Comparison of ENCODE assay signal across 19 cellular contexts in genomic region chr4:132417220-132417619, GRCh38.
"Had no signal": no experiment of that assay in that cellular context is flagged by ENCODE, and none has a peak within 500 bp of the region (broad histone marks: within the 10 kb centered on the region; RNA-seq: fewer than 3 reads in every experiment).

No MANE protein-coding gene starts in this region.

- DNase-seq: activated CD4-positive, alpha-beta T cell treated with anti-CD3 and anti-CD28 coated beads, Interleukin-2, amount 10 ng/mL, durations not matched to agents 7 days and 5 days; activated CD8-positive, alpha-beta T cell treated with anti-CD3 and anti-CD28 coated beads, Interleukin-2, amount 10 ng/mL, durations not matched to agents 7 days and 5 days; activated naive CD4-positive, alpha-beta T cell treated with anti-CD3 and anti-CD28 coated beads for 36 hours; activated T-cell treated with anti-CD3 and anti-CD28 coated beads, Interleukin-2, amount 50 U/mL, for 24 hours; central memory CD4-positive, alpha-beta T cell; dorsolateral prefrontal cortex; gastrocnemius medialis; heart left ventricle; left cardiac atrium; lower lobe of right lung; nucleus accumbens; sigmoid colon; stimulated activated CD4-positive, alpha-beta T cell treated with anti-CD3 and anti-CD28 coated beads, Interleukin-4, amount 100 ng/mL, for 24 hours; stomach; testis; upper lobe of left lung had no signal

- ATAC-seq: activated CD4-positive, CD25-positive, alpha-beta regulatory T cell treated with anti-CD3 and anti-CD28 coated beads, Interleukin-2, amount 50 U/mL, for 24 hours; activated CD8-positive, alpha-beta T cell treated with anti-CD3 and anti-CD28 coated beads, Interleukin-2, amount 10 ng/mL, durations not matched to agents 7 days and 5 days; gastrocnemius medialis; heart left ventricle; left cardiac atrium; lower lobe of right lung; natural killer cell treated with Interleukin-12 subunit alpha and Interleukin-12 subunit beta and Interleukin-15 and Interleukin-18, amount 100 ng/mL, for 72 hours; stimulated activated effector memory CD8-positive, alpha-beta T cell treated with anti-CD3 and anti-CD28 coated beads, Interleukin-12 subunit alpha, Interleukin-12 subunit beta, amount 100 ng/mL, for 72 hours had no signal
